ENCODE assay signal across 21 cellular contexts in the genomic region with DNA sequence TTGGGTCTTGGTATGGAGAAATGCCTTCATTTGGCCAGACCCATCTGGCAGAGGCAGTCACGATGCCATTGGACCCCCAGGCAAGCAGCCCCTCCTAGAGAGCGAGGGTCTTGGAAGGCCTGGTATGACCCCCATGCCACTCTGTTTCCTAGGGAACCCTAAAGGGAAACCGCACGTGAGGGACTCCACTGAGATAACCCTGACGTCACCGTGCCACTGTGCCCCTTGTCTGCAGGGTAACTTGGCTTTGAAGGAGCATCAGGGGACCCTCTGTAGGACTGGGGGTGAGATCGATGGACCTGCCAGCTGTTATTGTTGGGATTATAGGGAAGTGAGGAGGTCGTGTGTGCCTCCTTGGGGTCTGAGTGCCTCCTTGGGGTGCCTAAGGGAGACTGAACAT.
"Had no signal": no experiment of that assay in that cellular context is flagged by ENCODE, and none has a peak within 500 bp of the region (broad histone marks: within the 10 kb centered on the region; RNA-seq: fewer than 3 reads in every experiment).

No MANE protein-coding gene starts in this region.

- H3K4me3 Mint-ChIP-seq: activated naive CD8-positive, alpha-beta T cell treated with anti-CD3 and anti-CD28 coated beads, Interleukin-2, amount 10 ng/mL, durations not matched to agents 7 days and 5 days; activated T-helper 1 cell treated with anti-CD3 and anti-CD28 coated beads, Interleukin-12 subunit alpha, Interleukin-12 subunit beta, Interleukin-2, Interleukin-4 antibody, amounts not matched to agents 30 ng/mL and 10 ng/mL and 1 ng/mL, durations not matched to agents 14 hours and 24 hours and 36 hours; immature natural killer cell; natural killer cell treated with Interleukin-12 subunit alpha and Interleukin-12 subunit beta and Interleukin-15 and Interleukin-18, amount 100 ng/mL, for 72 hours had no signal

- H3K27ac ChIP-seq: brain microvascular endothelial cell, gastroesophageal sphincter, heart right ventricle, transverse colon, uterus, VCaP had no signal

- H3K9me3 Mint-ChIP-seq: activated naive CD8-positive, alpha-beta T cell treated with anti-CD3 and anti-CD28 coated beads, Interleukin-2, amount 10 ng/mL, durations not matched to agents 7 days and 5 days; activated T-helper 1 cell treated with anti-CD3 and anti-CD28 coated beads, Interleukin-12 subunit alpha, Interleukin-12 subunit beta, Interleukin-2, Interleukin-4 antibody, amounts not matched to agents 30 ng/mL and 10 ng/mL and 1 ng/mL, durations not matched to agents 14 hours and 24 hours and 36 hours; immature natural killer cell; natural killer cell treated with Interleukin-12 subunit alpha and Interleukin-12 subunit beta and Interleukin-15 and Interleukin-18, amount 100 ng/mL, for 72 hours had no signal

- H3K4me3 ChIP-seq: gastroesophageal sphincter, heart right ventricle, spleen, transverse colon, uterus had no signal

- H3K9me3 ChIP-seq: gastroesophageal sphincter, heart right ventricle, spleen, transverse colon, uterus had no signal

- H3K36me3 Mint-ChIP-seq: activated naive CD8-positive, alpha-beta T cell treated with anti-CD3 and anti-CD28 coated beads, Interleukin-2, amount 10 ng/mL, durations not matched to agents 7 days and 5 days; natural killer cell treated with Interleukin-12 subunit alpha and Interleukin-12 subunit beta and Interleukin-15 and Interleukin-18, amount 100 ng/mL, for 72 hours had no signal

- H3K36me3 ChIP-seq: brain microvascular endothelial cell, gastroesophageal sphincter, heart right ventricle, spleen, transverse colon, uterus had no signal

- ATAC-seq: esophagus mucosa; gastroesophageal sphincter; heart right ventricle; natural killer cell treated with Interleukin-12 subunit alpha and Interleukin-12 subunit beta and Interleukin-15 and Interleukin-18, amount 100 ng/mL, for 72 hours had no signal

- H3K4me1 ChIP-seq: uterus had no signal

- H3K27ac Mint-ChIP-seq: activated naive CD8-positive, alpha-beta T cell treated with anti-CD3 and anti-CD28 coated beads, Interleukin-2, amount 10 ng/mL, durations not matched to agents 7 days and 5 days; activated T-helper 1 cell treated with anti-CD3 and anti-CD28 coated beads, Interleukin-12 subunit alpha, Interleukin-12 subunit beta, Interleukin-2, Interleukin-4 antibody, amounts not matched to agents 30 ng/mL and 10 ng/mL and 1 ng/mL, durations not matched to agents 14 hours and 24 hours and 36 hours; natural killer cell treated with Interleukin-12 subunit alpha and Interleukin-12 subunit beta and Interleukin-15 and Interleukin-18, amount 100 ng/mL, for 72 hours had no signal

- H3K27me3 ChIP-seq: brain microvascular endothelial cell, gastroesophageal sphincter, heart right ventricle, spleen, transverse colon, uterus had no signal

- DNase-seq: activated CD4-positive, alpha-beta T cell treated with anti-CD3 and anti-CD28 coated beads, Interleukin-2, amount 50 U/mL, for 48 hours; activated naive CD8-positive, alpha-beta T cell treated with anti-CD3 and anti-CD28 coated beads, Interleukin-2, amount 10 ng/mL, durations not matched to agents 7 days and 5 days; brain microvascular endothelial cell; cortex of kidney; effector CD4-positive, alpha-beta T cell; heart right ventricle; immature natural killer cell; kidney glomerular epithelial cell; mesendoderm; occipital lobe; retina; spleen; stimulated activated naive CD4-positive, alpha-beta T cell treated with Interleukin-2 at 50 U/mL for 16 hours; T-helper 2 cell; uterus had no signal
